ENCODE assay signal across 1 cellular context in the genomic region with DNA sequence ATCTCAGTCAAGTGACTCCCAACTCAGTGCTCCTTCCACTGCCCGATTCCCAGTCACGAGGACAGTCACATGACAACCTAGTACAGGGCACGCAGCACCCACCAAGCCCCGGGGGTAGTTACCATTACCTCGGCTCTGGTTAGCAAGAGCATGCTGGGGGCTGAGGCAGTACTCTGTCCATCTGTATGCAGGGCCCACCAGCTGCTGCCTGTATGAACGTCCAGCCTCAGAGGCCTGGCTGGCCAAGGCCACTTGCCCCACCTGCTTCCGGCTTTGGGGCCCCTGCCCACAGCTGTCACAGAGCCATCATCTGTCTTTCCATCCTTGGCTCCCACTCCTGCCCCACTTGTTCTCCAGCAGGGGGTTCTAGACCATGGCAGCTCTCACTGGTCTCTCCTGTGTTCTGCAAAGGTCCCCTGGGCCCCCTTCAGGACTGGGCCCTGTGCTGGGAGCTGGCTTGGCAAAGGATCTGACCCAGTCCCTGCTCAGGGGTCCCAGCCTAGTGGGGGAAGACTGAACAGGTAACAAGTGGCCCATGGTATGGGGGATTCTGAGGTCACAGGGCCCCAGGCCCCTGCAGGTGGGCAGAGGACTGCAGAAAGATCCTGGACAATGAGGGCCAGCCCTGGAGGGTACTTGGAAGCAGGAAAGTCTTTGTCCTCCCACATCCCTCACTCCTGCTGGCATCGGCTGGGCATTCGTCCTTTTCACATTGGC.
TF ChIP-seq lines count a peak whose summit lies in the region.

No MANE protein-coding gene starts in this region.

TF ChIP-seq in A549, 52 proteins besides CTCF, POLR2A, EP300 and RAD21:
- no peak for TF ChIP-seq RFX5 (IDR thresholded peaks at IDR 0.05)
- TF ChIP-seq JUN (IDR thresholded peaks at IDR 0.05): peak in 1 of 2 experiments; percentile 33; a peak in 2 of 5 replicates
- TF ChIP-seq BHLHE40 (IDR thresholded peaks at IDR 0.05; ENCODE audit: low read depth, low read length): no peak
- TF ChIP-seq, protein P1, sequence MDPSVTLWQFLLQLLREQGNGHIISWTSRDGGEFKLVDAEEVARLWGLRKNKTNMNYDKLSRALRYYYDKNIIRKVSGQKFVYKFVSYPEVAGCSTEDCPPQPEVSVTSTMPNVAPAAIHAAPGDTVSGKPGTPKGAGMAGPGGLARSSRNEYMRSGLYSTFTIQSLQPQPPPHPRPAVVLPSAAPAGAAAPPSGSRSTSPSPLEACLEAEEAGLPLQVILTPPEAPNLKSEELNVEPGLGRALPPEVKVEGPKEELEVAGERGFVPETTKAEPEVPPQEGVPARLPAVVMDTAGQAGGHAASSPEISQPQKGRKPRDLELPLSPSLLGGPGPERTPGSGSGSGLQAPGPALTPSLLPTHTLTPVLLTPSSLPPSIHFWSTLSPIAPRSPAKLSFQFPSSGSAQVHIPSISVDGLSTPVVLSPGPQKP (IDR thresholded peaks at IDR 0.05; ENCODE audit: low read depth, low read length): no peak
- TF ChIP-seq RCOR1 (IDR thresholded peaks at IDR 0.05; ENCODE audit: low read depth, low read length): no peak
- 0 out of 2 replicates have a peak, but pooled peaks have one; percentile 29 for TF ChIP-seq USF2 (IDR thresholded peaks at IDR 0.05)
- TF ChIP-seq NFE2L2 (conservative IDR thresholded peaks at IDR 0.05; ENCODE audit: low read length): no peak
- no peak for TF ChIP-seq PBX3 (IDR thresholded peaks at IDR 0.05)
TF ChIP-seq in A549: peak in this region for 2.
